1 cellular context compared by ENCODE assay signal in genomic region chr5:19064094-19064493, GRCh38.
TF ChIP-seq lines count a peak whose summit lies in the region.

No MANE protein-coding gene starts in this region.

TF ChIP-seq in K562, 482 proteins besides CTCF, POLR2A, EP300 and RAD21 (continued from another document):
- TF ChIP-seq BCL6 (CRISPR knock-in tag; IDR thresholded peaks at IDR 0.05) (no peak), ZNF263 (CRISPR knock-in tag; IDR thresholded peaks at IDR 0.05; ENCODE audit: borderline replicate concordance) (no peak), ZNF780A (CRISPR knock-in tag; IDR thresholded peaks at IDR 0.05) (no peak)
